20 cellular contexts compared by ENCODE assay signal in genomic region chr14:87955501-87955900, GRCh38. TPM values are rescaled to one million over a fixed set of nuclear protein-coding genes. Genes with fewer than 3 reads are reported as not detected.
DNase-seq lines count a peak whose midpoint lies in the region; ATAC-seq and TF ChIP-seq lines count a peak whose summit lies in the region.
"Had no signal": no experiment of that assay in that cellular context is flagged by ENCODE, and none has a peak within 500 bp of the region (broad histone marks: within the 10 kb centered on the region; RNA-seq: fewer than 3 reads in every experiment).

No MANE protein-coding gene starts in this region.

- no peaks in the 10 kb centered on the region for H3K9me3 Mint-ChIP-seq in activated naive CD4-positive, alpha-beta T cell treated with anti-CD3 and anti-CD28 coated beads, Interleukin-2, amount 50 U/mL, for 24 hours
- H3K9me3 Mint-ChIP-seq in stimulated activated effector memory CD8-positive, alpha-beta T cell treated with anti-CD3 and anti-CD28 coated beads, Interleukin-12 subunit alpha, Interleukin-12 subunit beta, amount 100 ng/mL, for 72 hours, result peaks cover 3% of the 10 kb centered on the region

- ATAC-seq in RWPE2 (ENCODE audit: low read depth), result peak; percentile 61
- ATAC-seq in stimulated activated effector memory CD8-positive, alpha-beta T cell treated with anti-CD3 and anti-CD28 coated beads, Interleukin-12 subunit alpha, Interleukin-12 subunit beta, amount 100 ng/mL, for 72 hours, result no peak
- no peak for ATAC-seq in HG03565 (IDR thresholded peaks at IDR 0.05; ENCODE audit: unreplicated experiment)
- ATAC-seq: A549, HepG2, psoas muscle had no signal

- H3K4me3 ChIP-seq in RWPE2 (ENCODE audit: severe bottlenecking) (no peak overlapping the region), epithelial cell of esophagus (ENCODE audit: low read length) (no peak overlapping the region)
- H3K4me3 ChIP-seq: A549, psoas muscle had no signal

- no peak for DNase-seq in activated naive CD4-positive, alpha-beta T cell treated with anti-CD3 and anti-CD28 coated beads, Interleukin-2, amount 50 U/mL, for 16 hours
- DNase-seq in RWPE2 (ENCODE audit: low spot score) (no peak), epithelial cell of esophagus (ENCODE audit: low read depth) (peak; percentile 18), mucosa of gallbladder (ENCODE audit: low spot score) (no peak), islet precursor cell (no peak)
- no peak for DNase-seq in stimulated activated effector memory CD8-positive, alpha-beta T cell treated with anti-CD3 and anti-CD28 coated beads, Interleukin-12 subunit alpha, Interleukin-12 subunit beta, amount 100 ng/mL, for 72 hours (ENCODE audit: low spot score in 2 of 2)
- DNase-seq: activated CD4-positive, CD25-positive, alpha-beta regulatory T cell treated with anti-CD3 and anti-CD28 coated beads, Interleukin-2, amount 50 U/mL, for 72 hours; activated naive CD4-positive, alpha-beta T cell treated with anti-CD3 and anti-CD28 coated beads for 36 hours; activated T-cell treated with anti-CD3 and anti-CD28 coated beads, Interleukin-2, amount 50 U/mL, for 48 hours; BE2C; H7; NCI-H1105 treated with DMSO at 0.1 percent for 48 hours; NCI-H2081; NCI-H526 treated with DMSO at 0.1 percent for 48 hours; psoas muscle had no signal

- H3K4me3 Mint-ChIP-seq in activated naive CD4-positive, alpha-beta T cell treated with anti-CD3 and anti-CD28 coated beads, Interleukin-2, amount 50 U/mL, for 24 hours, result no peak overlapping the region
- peak overlapping the region; percentile 1 for H3K4me3 Mint-ChIP-seq in stimulated activated effector memory CD8-positive, alpha-beta T cell treated with anti-CD3 and anti-CD28 coated beads, Interleukin-12 subunit alpha, Interleukin-12 subunit beta, amount 100 ng/mL, for 72 hours
- H3K4me3 Mint-ChIP-seq: activated naive CD4-positive, alpha-beta T cell treated with anti-CD3 and anti-CD28 coated beads for 36 hours had no signal

- H3K36me3 Mint-ChIP-seq in activated naive CD4-positive, alpha-beta T cell treated with anti-CD3 and anti-CD28 coated beads, Interleukin-2, amount 50 U/mL, for 24 hours, result peaks cover 26% of the 10 kb centered on the region
- H3K36me3 Mint-ChIP-seq in stimulated activated effector memory CD8-positive, alpha-beta T cell treated with anti-CD3 and anti-CD28 coated beads, Interleukin-12 subunit alpha, Interleukin-12 subunit beta, amount 100 ng/mL, for 72 hours, result peaks cover 30% of the 10 kb centered on the region

- no peak overlapping the region for H3K27ac ChIP-seq in RWPE2 (ENCODE audit: poor library complexity, severe bottlenecking)
- H3K27ac ChIP-seq: A549, HL-60, psoas muscle had no signal

- no peaks in the 10 kb centered on the region for H3K9me3 ChIP-seq in RWPE2 (ENCODE audit: severe bottlenecking)
- H3K9me3 ChIP-seq: A549, BE2C, psoas muscle had no signal

- H3K36me3 ChIP-seq in RWPE2 (ENCODE audit: low read depth), result no peaks in the 10 kb centered on the region
- H3K36me3 ChIP-seq: BE2C had no signal

- H3K27me3 Mint-ChIP-seq in activated naive CD4-positive, alpha-beta T cell treated with anti-CD3 and anti-CD28 coated beads, Interleukin-2, amount 50 U/mL, for 24 hours, result no peaks in the 10 kb centered on the region

- peaks cover 53% of the 10 kb centered on the region for H3K4me1 Mint-ChIP-seq in activated naive CD4-positive, alpha-beta T cell treated with anti-CD3 and anti-CD28 coated beads, Interleukin-2, amount 50 U/mL, for 24 hours
- H3K4me1 Mint-ChIP-seq in stimulated activated effector memory CD8-positive, alpha-beta T cell treated with anti-CD3 and anti-CD28 coated beads, Interleukin-12 subunit alpha, Interleukin-12 subunit beta, amount 100 ng/mL, for 72 hours, result peaks cover 66% of the 10 kb centered on the region

- peak overlapping the region; percentile 61 for H3K27ac Mint-ChIP-seq in activated naive CD4-positive, alpha-beta T cell treated with anti-CD3 and anti-CD28 coated beads, Interleukin-2, amount 50 U/mL, for 24 hours
- peak overlapping the region; percentile 83 for H3K27ac Mint-ChIP-seq in stimulated activated effector memory CD8-positive, alpha-beta T cell treated with anti-CD3 and anti-CD28 coated beads, Interleukin-12 subunit alpha, Interleukin-12 subunit beta, amount 100 ng/mL, for 72 hours
- H3K27ac Mint-ChIP-seq: activated naive CD4-positive, alpha-beta T cell treated with anti-CD3 and anti-CD28 coated beads for 36 hours had no signal

- H3K4me1 ChIP-seq in RWPE2 (ENCODE audit: insufficient read depth, poor library complexity, severe bottlenecking), result no peaks in the 10 kb centered on the region
- H3K4me1 ChIP-seq: A549, BE2C, psoas muscle had no signal

- H3K27me3 ChIP-seq in RWPE2 (ENCODE audit: insufficient read depth, poor library complexity, severe bottlenecking), result no peaks in the 10 kb centered on the region
- H3K27me3 ChIP-seq: BE2C had no signal

- TF ChIP-seq CTCF in RWPE2 (IDR thresholded peaks at IDR 0.05; ENCODE audit: poor library complexity, severe bottlenecking), result no peak
- TF ChIP-seq CTCF in epithelial cell of esophagus (IDR thresholded peaks at IDR 0.05; ENCODE audit: insufficient read depth, low read depth, low read length, missing control alignments), result no peak

RNA-seq across cellular contexts. Expression of gene GALC, which starts 37.5 kb away (rescaled TPM):
- 31.3 TPM for total RNA-seq in mucosa of gallbladder
- total RNA-seq: HepG2 had no signal

RNA-seq across cellular contexts. Expression of gene GPR65, which starts 49.4 kb away (rescaled TPM):
- total RNA-seq in mucosa of gallbladder, result 3.0 TPM
- total RNA-seq: H7, HepG2 had no signal
